ENCODE assay signal across 1 cellular context in genomic region chrX:152733261-152733975, GRCh38.
A peak's percentile ranks its signal among the peaks of the same experiment; 100 is the strongest.
TF ChIP-seq lines count a peak whose summit lies in the region.

TSS of gene CSAG1 (minus strand) at chrX:152733721. CDS start at chrX:152732460, 1,261 bp downstream.
TSS of gene MAGEA12 (plus strand) at chrX:152733757. CDS start at chrX:152736162, 2,405 bp downstream.

TF ChIP-seq in K562, 482 proteins besides CTCF, POLR2A, EP300 and RAD21 (continued from another document and continues in another):
- TF ChIP-seq CHAMP1 (IDR thresholded peaks at IDR 0.05) (no peak), HIVEP1 (CRISPR knock-in tag; IDR thresholded peaks at IDR 0.05) (no peak), SMARCA4 (IDR thresholded peaks at IDR 0.05) (no peak), RBM25 (IDR thresholded peaks at IDR 0.05; ENCODE audit: low read depth, low read length, severe bottlenecking) (no peak), ZNF766 (CRISPR knock-in tag; conservative IDR thresholded peaks at IDR 0.05) (no peak), PTBP1 (IDR thresholded peaks at IDR 0.05; ENCODE audit: low read depth, low read length) (no peak), ETV5 (CRISPR knock-in tag; IDR thresholded peaks at IDR 0.05; ENCODE audit: low read depth) (no peak), ZNF239 (CRISPR knock-in tag; IDR thresholded peaks at IDR 0.05) (no peak), SETDB1 (IDR thresholded peaks at IDR 0.05; ENCODE audit: low read length) (no peak), TAL1 (IDR thresholded peaks at IDR 0.05) (no peak), SRSF7 (optimal IDR thresholded peaks at IDR 0.05; ENCODE audit: low read depth, low read length) (no peak), POU5F1 (IDR thresholded peaks at IDR 0.05; ENCODE audit: borderline replicate concordance, low read depth, low read length, partially characterized antibody) (no peak), ZNF395 (CRISPR knock-in tag; IDR thresholded peaks at IDR 0.05) (no peak), ZNF79 (CRISPR knock-in tag; IDR thresholded peaks at IDR 0.05; ENCODE audit: low read depth) (no peak), BCLAF1 (IDR thresholded peaks at IDR 0.05; ENCODE audit: borderline replicate concordance in 1 of 2, control insufficient read depth in 1 of 2, low read depth in 2 of 2, low read length in 1 of 2) (no peak), BRF2 (IDR thresholded peaks at IDR 0.05; ENCODE audit: borderline replicate concordance, insufficient read depth, insufficient read length) (no peak), NFXL1 (CRISPR knock-in tag; IDR thresholded peaks at IDR 0.05) (no peak), RCOR1 (IDR thresholded peaks at IDR 0.05; ENCODE audit: borderline replicate concordance in 1 of 2, low read depth in 2 of 2, low read length in 2 of 2) (peak in 1 of 2 experiments; percentile 40; a peak in 1 of 4 replicates), CXXC5 (CRISPR knock-in tag; IDR thresholded peaks at IDR 0.05) (peak; percentile 25; the same call in 1 of the 2 replicates), CGGBP1 (CRISPR knock-in tag; IDR thresholded peaks at IDR 0.05) (no peak), CCAR2 (IDR thresholded peaks at IDR 0.05; ENCODE audit: low read depth, low read length) (no peak), ZBTB43 (CRISPR knock-in tag; IDR thresholded peaks at IDR 0.05) (no peak), REST (CRISPR knock-in tag; IDR thresholded peaks at IDR 0.05; ENCODE audit: low read depth) (no peak), TGIF2 (CRISPR knock-in tag; IDR thresholded peaks at IDR 0.05) (no peak), ZNF512 (tag; IDR thresholded peaks at IDR 0.05) (no peak), FOXK2 (conservative IDR thresholded peaks at IDR 0.05 in 1 of 2, IDR thresholded peaks at IDR 0.05 in 1 of 2; ENCODE audit: low read depth in 2 of 2) (no peak), RBBP5 (IDR thresholded peaks at IDR 0.05; ENCODE audit: borderline replicate concordance, insufficient read depth, low read length, poor library complexity, severe bottlenecking) (no peak), RFX7 (CRISPR knock-in tag; IDR thresholded peaks at IDR 0.05) (no peak), HDAC6 (IDR thresholded peaks at IDR 0.05; ENCODE audit: low read depth, low read length) (no peak), SIN3B (IDR thresholded peaks at IDR 0.05; ENCODE audit: low read depth) (0 out of 2 replicates have a peak, but pooled peaks have one; percentile 51), KLF6 (CRISPR knock-in tag; IDR thresholded peaks at IDR 0.05; ENCODE audit: borderline replicate concordance) (no peak), ZNF184 (CRISPR knock-in tag; IDR thresholded peaks at IDR 0.05) (no peak), POLR3G (IDR thresholded peaks at IDR 0.05; ENCODE audit: extremely low read depth, insufficient read length, insufficient replicate concordance) (no peak), ETV6 (IDR thresholded peaks at IDR 0.05; ENCODE audit: borderline replicate concordance in 1 of 2, low read depth in 2 of 2, low read length in 1 of 2) (no peak), ETV6 (CRISPR knock-in tag; IDR thresholded peaks at IDR 0.05; ENCODE audit: borderline replicate concordance) (no peak), MYC (IDR thresholded peaks at IDR 0.05; ENCODE audit: low read depth, low read length) (peak; percentile 48; the same call in 1 of the 2 replicates), MYC (CRISPR knock-in tag; IDR thresholded peaks at IDR 0.05; ENCODE audit: borderline replicate concordance, low read depth) (no peak), IFI16 (CRISPR knock-in tag; IDR thresholded peaks at IDR 0.05) (no peak), EP400 (IDR thresholded peaks at IDR 0.05) (peak; percentile 56; the same call in 1 of the 2 replicates)
